ENCODE assay signal across 31 cellular contexts in the genomic region with DNA sequence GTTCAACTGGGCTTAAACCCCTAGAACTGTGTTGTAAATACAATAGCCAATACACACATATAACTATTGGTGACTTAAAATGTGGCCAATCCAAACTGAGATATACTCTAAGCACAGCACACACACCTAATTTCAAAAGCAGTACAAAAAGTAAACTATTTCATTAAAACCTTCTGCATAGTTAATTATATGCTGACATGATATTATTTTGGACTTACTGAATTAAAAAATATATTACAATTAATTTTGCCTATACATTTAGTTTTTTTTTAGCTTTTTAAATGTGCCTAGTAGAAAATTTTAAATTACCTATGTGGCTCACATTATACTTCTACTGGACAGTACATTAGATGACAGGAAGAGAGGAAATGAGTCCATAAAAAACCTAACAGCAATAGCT.
"Had no signal": no experiment of that assay in that cellular context is flagged by ENCODE, and none has a peak within 500 bp of the region (broad histone marks: within the 10 kb centered on the region; RNA-seq: fewer than 3 reads in every experiment).

No MANE protein-coding gene starts in this region.

- FAIRE-seq: bronchial epithelial cell, endothelial cell of umbilical vein, pancreas had no signal

- H3K27me3 ChIP-seq: heart right ventricle, left lung, pancreas, stomach, thyroid gland, upper lobe of left lung, vagina had no signal

- H3K4me3 ChIP-seq: heart right ventricle, left lung, lower lobe of right lung, mucosa of descending colon, pancreas, prostate gland, smooth muscle cell, stomach, thyroid gland, upper lobe of left lung, vagina had no signal

- DNase-seq: activated B cell treated with CpG ODN at 0.5 μM for 24 hours; activated CD4-positive, alpha-beta T cell treated with anti-CD3 and anti-CD28 coated beads for 4 hours; activated CD4-positive, alpha-beta T cell treated with anti-CD3 and anti-CD28 coated beads, Interleukin-2, amount 50 U/mL, for 4 hours; activated naive CD4-positive, alpha-beta T cell; activated T-cell treated with anti-CD3 and anti-CD28 coated beads for 4 hours; activated T-cell treated with anti-CD3 and anti-CD28 coated beads, Interleukin-2, amount 50 U/mL, for 72 hours; anterior cingulate cortex; cerebellar nuclear complex; cortex of kidney; effector memory CD8-positive, alpha-beta T cell; heart right ventricle; kidney glomerular epithelial cell; left lung; lower lobe of right lung; mesendoderm; mucosa of descending colon; nucleus accumbens; pancreas; stimulated activated CD4-positive, alpha-beta T cell treated with anti-CD3 and anti-CD28 coated beads, Interleukin-1b, Interleukin-23, amount 100 ng/mL, for 48 hours; stimulated activated naive B cell treated with anti-CD40 and anti-IgM and Interleukin-4, amounts not matched to agents 10 μg/mL and 1 μg/mL and 100 μg/mL, for 72 hours; stomach; T-helper 17 cell; thyroid gland; upper lobe of left lung had no signal

- H3K4me2 ChIP-seq: smooth muscle cell had no signal

- H3K4me1 Mint-ChIP-seq: neural crest cell had no signal

- H3K9me3 Mint-ChIP-seq: activated B cell treated with CpG ODN at 0.5 μM for 24 hours; activated T-cell treated with anti-CD3 and anti-CD28 coated beads, Interleukin-2, amount 50 U/mL, for 72 hours; effector memory CD8-positive, alpha-beta T cell; neural crest cell; stimulated activated naive B cell treated with anti-CD40 and anti-IgM and Interleukin-4, amounts not matched to agents 10 μg/mL and 1 μg/mL and 100 μg/mL, for 72 hours had no signal

- H3K4me3 Mint-ChIP-seq: activated B cell treated with CpG ODN at 0.5 μM for 24 hours; activated naive CD8-positive, alpha-beta T cell; activated T-cell treated with anti-CD3 and anti-CD28 coated beads, Interleukin-2, amount 50 U/mL, for 72 hours; effector memory CD8-positive, alpha-beta T cell; neural crest cell; stimulated activated naive B cell treated with anti-CD40 and anti-IgM and Interleukin-4, amounts not matched to agents 10 μg/mL and 1 μg/mL and 100 μg/mL, for 72 hours; T-helper 17 cell had no signal

- H3K27ac ChIP-seq: heart right ventricle, left lung, lower lobe of right lung, pancreas, prostate gland, stomach, thyroid gland, upper lobe of left lung, vagina had no signal

- ATAC-seq: activated T-cell treated with anti-CD3 and anti-CD28 coated beads, Interleukin-2, amount 50 U/mL, for 72 hours; left lung; lower lobe of right lung; mucosa of descending colon; pancreas; stimulated activated naive B cell treated with anti-CD40 and anti-IgM and Interleukin-4, amounts not matched to agents 10 μg/mL and 1 μg/mL and 100 μg/mL, for 72 hours; T-helper 17 cell had no signal

- H3K27ac Mint-ChIP-seq: activated B cell treated with CpG ODN at 0.5 μM for 24 hours; stimulated activated naive B cell treated with anti-CD40 and anti-IgM and Interleukin-4, amounts not matched to agents 10 μg/mL and 1 μg/mL and 100 μg/mL, for 72 hours had no signal

- H3K36me3 ChIP-seq: prostate gland had no signal

- H3K9me3 ChIP-seq: heart right ventricle, left lung, lower lobe of right lung, mucosa of descending colon, pancreas, prostate gland, stomach, thyroid gland, upper lobe of left lung, vagina had no signal

- H3K4me1 ChIP-seq: lower lobe of right lung, pancreas, prostate gland had no signal

- H3K27me3 Mint-ChIP-seq: activated B cell treated with CpG ODN at 0.5 μM for 24 hours; activated naive CD8-positive, alpha-beta T cell; effector memory CD8-positive, alpha-beta T cell; stimulated activated naive B cell treated with anti-CD40 and anti-IgM and Interleukin-4, amounts not matched to agents 10 μg/mL and 1 μg/mL and 100 μg/mL, for 72 hours; T-helper 17 cell had no signal
